ENCODE assay signal across 8 cellular contexts in the genomic region with DNA sequence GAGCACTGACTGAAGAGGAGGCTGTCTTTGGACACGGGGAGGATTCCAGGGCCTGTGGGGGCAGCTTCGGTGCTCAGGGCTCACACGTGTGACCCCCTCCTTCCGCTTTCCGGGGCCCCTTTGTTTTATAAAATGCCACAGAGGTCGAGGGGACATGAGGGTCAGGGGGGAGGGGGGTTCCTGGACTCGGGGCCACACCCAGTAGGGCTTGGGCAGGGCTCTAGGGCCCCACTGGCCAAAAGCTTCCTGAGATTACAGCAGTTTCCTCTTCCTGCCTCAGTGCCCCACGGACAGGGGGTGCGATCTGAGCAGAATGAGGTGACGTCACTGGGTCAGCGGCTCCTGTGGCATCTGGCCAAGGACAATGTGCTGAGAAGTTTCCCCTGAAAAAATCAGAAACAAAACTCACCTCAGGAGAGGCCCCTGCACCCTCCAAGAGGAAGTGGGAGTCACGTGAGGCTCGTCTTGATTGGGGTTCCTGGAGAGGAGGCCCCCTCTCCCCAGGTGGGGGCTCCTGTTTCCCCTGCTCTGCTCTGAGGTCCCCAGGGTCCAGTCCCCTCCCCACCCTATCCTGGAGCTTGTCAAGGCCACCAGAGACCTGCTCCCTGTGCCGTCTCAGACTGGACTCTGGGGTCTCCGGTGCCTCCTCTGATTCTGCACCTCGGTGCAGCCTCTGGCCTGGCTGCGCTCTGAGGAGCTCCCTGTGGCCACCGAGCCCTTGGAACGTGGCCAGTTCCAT. TPM values are rescaled to one million over a fixed set of nuclear protein-coding genes. Genes with fewer than 3 reads are reported as not detected.
DNase-seq lines count a peak whose midpoint lies in the region; ATAC-seq, FAIRE-seq and TF ChIP-seq lines count a peak whose summit lies in the region.

No MANE protein-coding gene starts in this region.

- H3K36me3 ChIP-seq in aorta (ENCODE audit: control insufficient read depth in 1 of 2, insufficient read depth in 2 of 2, low read length in 1 of 2) (no peaks in the 10 kb centered on the region), BE2C (no peaks in the 10 kb centered on the region)

- intact Hi-C loops in aorta (cut with DNase I), result no loop called here

- H3K27ac ChIP-seq in aorta (ENCODE audit: low read depth in 1 of 2, low read length in 2 of 2), result no peak overlapping the region

- peak; percentile 64 for DNase-seq in GM19239 (ENCODE audit: insufficient read length, low spot score)
- peak; percentile 59 for DNase-seq in activated CD4-positive, alpha-beta T cell treated with anti-CD3 and anti-CD28 coated beads, Interleukin-2, amount 10 ng/mL, durations not matched to agents 7 days and 5 days
- DNase-seq in nephron progenitor cell, result no peak
- DNase-seq in aorta, result peak; percentile 91 to 92
- no peak for DNase-seq in BE2C
- no peak for DNase-seq in ACHN

- H3K4me3 ChIP-seq in aorta (ENCODE audit: low read length in 2 of 2), result no peak overlapping the region
- no peak overlapping the region for H3K4me3 ChIP-seq in BE2C (ENCODE audit: low read depth, low read length)

- in situ Hi-C loops in ACHN (cut with HindIII; ENCODE audit: low pct_ligation_motif_present, low pct_unique_long_range_greater_than_20kb, low sequenced_read_pairs), result no loop called here

- peaks cover 79% of the 10 kb centered on the region for H3K4me1 Mint-ChIP-seq in activated CD4-positive, alpha-beta T cell treated with anti-CD3 and anti-CD28 coated beads, Interleukin-2, amount 10 ng/mL, durations not matched to agents 7 days and 5 days
- H3K4me1 Mint-ChIP-seq in nephron progenitor cell, result peaks cover 63% of the 10 kb centered on the region

- peak overlapping the region; percentile 96 for H3K27ac Mint-ChIP-seq in activated CD4-positive, alpha-beta T cell treated with anti-CD3 and anti-CD28 coated beads, Interleukin-2, amount 10 ng/mL, durations not matched to agents 7 days and 5 days
- peak overlapping the region; percentile 88 for H3K27ac Mint-ChIP-seq in nephron progenitor cell

- H3K4me1 ChIP-seq in aorta (ENCODE audit: control insufficient read depth in 1 of 2, insufficient read depth in 2 of 2, low read length in 2 of 2) (no peaks in the 10 kb centered on the region), BE2C (no peaks in the 10 kb centered on the region)

- H3K27me3 ChIP-seq in aorta (ENCODE audit: control insufficient read depth in 1 of 2, insufficient read depth in 2 of 2, low read length in 1 of 2), result no peaks in the 10 kb centered on the region
- H3K27me3 ChIP-seq in BE2C, result no peaks in the 10 kb centered on the region

- no peaks in the 10 kb centered on the region for H3K9me3 ChIP-seq in aorta (ENCODE audit: control insufficient read depth, low read length)
- H3K9me3 ChIP-seq in BE2C, result no peaks in the 10 kb centered on the region

- peak; percentile 99 for FAIRE-seq in GM19239 (lab: Jason Lieb, UNC)

- CTCF ChIA-PET in activated CD4-positive, alpha-beta T cell treated with anti-CD3 and anti-CD28 coated beads, Interleukin-2, amount 10 ng/mL, durations not matched to agents 7 days and 5 days (lab: Charles Lee), result interaction anchor here (1.2 to 2.2 kb wide), 6 partner anchors 10 to 28 kb away, joined by 3 to 8 read pairs (median 5); no protein-coding TSS in a partner anchor

- POLR2A ChIA-PET in activated CD4-positive, alpha-beta T cell treated with anti-CD3 and anti-CD28 coated beads, Interleukin-2, amount 10 ng/mL, durations not matched to agents 7 days and 5 days (lab: Charles Lee), result interaction anchor here (0.7 to 1.2 kb wide), 3 partner anchors 10 to 15 kb away, joined by 3 to 9 read pairs (median 4); no protein-coding TSS in a partner anchor

- H3K36me3 Mint-ChIP-seq in activated CD4-positive, alpha-beta T cell treated with anti-CD3 and anti-CD28 coated beads, Interleukin-2, amount 10 ng/mL, durations not matched to agents 7 days and 5 days (ENCODE audit: low read depth), result peaks cover 10% of the 10 kb centered on the region
- H3K36me3 Mint-ChIP-seq in nephron progenitor cell (ENCODE audit: low read depth), result peaks cover 4% of the 10 kb centered on the region

- ATAC-seq in HG03159 (IDR thresholded peaks at IDR 0.05; ENCODE audit: unreplicated experiment) (peak; percentile 75), esophagus mucosa (peak; percentile 73), aorta (ENCODE audit: low FRiP score) (peak; percentile 83)

- H3K27me3 Mint-ChIP-seq in activated CD4-positive, alpha-beta T cell treated with anti-CD3 and anti-CD28 coated beads, Interleukin-2, amount 10 ng/mL, durations not matched to agents 7 days and 5 days, result no peaks in the 10 kb centered on the region
- H3K27me3 Mint-ChIP-seq in nephron progenitor cell (ENCODE audit: low read depth, poor library complexity), result no peaks in the 10 kb centered on the region

- 37 to 40% methylated on average over 19 of the region's 19 CpGs for whole genome bisulfite sequencing in aorta, 2 donors

- H3K9me3 Mint-ChIP-seq in activated CD4-positive, alpha-beta T cell treated with anti-CD3 and anti-CD28 coated beads, Interleukin-2, amount 10 ng/mL, durations not matched to agents 7 days and 5 days, result no peaks in the 10 kb centered on the region
- H3K9me3 Mint-ChIP-seq in nephron progenitor cell, result peaks cover 23% of the 10 kb centered on the region

- peak overlapping the region; percentile 58 for H3K4me3 Mint-ChIP-seq in activated CD4-positive, alpha-beta T cell treated with anti-CD3 and anti-CD28 coated beads, Interleukin-2, amount 10 ng/mL, durations not matched to agents 7 days and 5 days
- no peak overlapping the region for H3K4me3 Mint-ChIP-seq in nephron progenitor cell

- TF ChIP-seq CTCF in nephron progenitor cell (IDR thresholded peaks at IDR 0.05), result no peak
- TF ChIP-seq CTCF in BE2C (IDR thresholded peaks at IDR 0.05; ENCODE audit: low read depth, low read length), result no peak

RNA-seq across cellular contexts. Expression of a gene that starts 6.4 kb away (rescaled TPM):
- 100 to 1,000 TPM; 213 to 271 TPM for total RNA-seq in activated CD4-positive, alpha-beta T cell treated with anti-CD3 and anti-CD28 coated beads, Interleukin-2, amount 10 ng/mL, durations not matched to agents 7 days and 5 days
- total RNA-seq in esophagus mucosa (180 TPM), aorta (1,000 to 10,000 TPM; 1,112 to 1,381 TPM)
- 1,000 to 10,000 TPM in 1 of 2 donors, 100 to 1,000 TPM in 1; 856 to 2,374 TPM for polyA plus RNA-seq in aorta
- 2.7 TPM for polyA plus RNA-seq in BE2C (2012; ENCODE audit: insufficient read depth, insufficient read length, low read depth)

RNA-seq across cellular contexts. Expression of a gene that starts 13.2 kb away (rescaled TPM):
- 1,000 to 10,000 TPM; 1,306 to 1,465 TPM for total RNA-seq in activated CD4-positive, alpha-beta T cell treated with anti-CD3 and anti-CD28 coated beads, Interleukin-2, amount 10 ng/mL, durations not matched to agents 7 days and 5 days
- 59.8 TPM for total RNA-seq in esophagus mucosa
- total RNA-seq in aorta, result 100 to 1,000 TPM; 278 to 311 TPM
- 10 to 100 TPM; 46.7 to 88.3 TPM for polyA plus RNA-seq in aorta
- not detected for polyA plus RNA-seq in BE2C (2012; ENCODE audit: insufficient read depth, insufficient read length, low read depth)

RNA-seq across cellular contexts. Expression of a gene that starts 19.4 kb away (rescaled TPM):
- 1,000 to 10,000 TPM; 1,561 to 1,733 TPM for total RNA-seq in activated CD4-positive, alpha-beta T cell treated with anti-CD3 and anti-CD28 coated beads, Interleukin-2, amount 10 ng/mL, durations not matched to agents 7 days and 5 days
- total RNA-seq in esophagus mucosa, result 94.0 TPM
- total RNA-seq in aorta, result 100 to 1,000 TPM; 695 to 841 TPM
- polyA plus RNA-seq in aorta, result 1,000 to 10,000 TPM in 1 of 2 donors, 100 to 1,000 TPM in 1; 424 to 1,109 TPM
- polyA plus RNA-seq in BE2C (2012; ENCODE audit: insufficient read depth, insufficient read length, low read depth), result 5.4 TPM

RNA-seq across cellular contexts. Expression of a gene that starts 27.7 kb away (rescaled TPM):
- not detected for total RNA-seq in activated CD4-positive, alpha-beta T cell treated with anti-CD3 and anti-CD28 coated beads, Interleukin-2, amount 10 ng/mL, durations not matched to agents 7 days and 5 days
- total RNA-seq in esophagus mucosa, result not detected
- not detected for total RNA-seq in aorta
- not detected for polyA plus RNA-seq in aorta
- not detected for polyA plus RNA-seq in BE2C (2012; ENCODE audit: insufficient read depth, insufficient read length, low read depth)

RNA-seq across cellular contexts. Expression of a gene that starts 38.1 kb away (rescaled TPM):
- total RNA-seq in activated CD4-positive, alpha-beta T cell treated with anti-CD3 and anti-CD28 coated beads, Interleukin-2, amount 10 ng/mL, durations not matched to agents 7 days and 5 days, result 100 to 1,000 TPM; 325 to 377 TPM
- total RNA-seq in esophagus mucosa, result 2.4 TPM
- total RNA-seq in aorta, result 10 to 100 TPM; 42.1 to 61.6 TPM
- polyA plus RNA-seq in aorta, result 100 to 1,000 TPM in 1 of 2 donors, 10 to 100 TPM in 1; 23.9 to 197 TPM
- polyA plus RNA-seq in BE2C (2012; ENCODE audit: insufficient read depth, insufficient read length, low read depth), result 0.51 TPM

Comparison
In these comparisons a context has a peak if more than half of its experiments do, and no peak if none do; other contexts are left out.
1. DNase-seq: peak in GM19239 (single experiment), activated CD4-positive, alpha-beta T cell treated with anti-CD3 and anti-CD28 coated beads, Interleukin-2, amount 10 ng/mL, durations not matched to agents 7 days and 5 days (single experiment) and aorta (2 of 2); none in nephron progenitor cell (single experiment), BE2C (single experiment) and ACHN (single experiment).
2. RNA of a gene that starts 13.2 kb away (total RNA-seq): 1,306 to 1,465 TPM in activated CD4-positive, alpha-beta T cell treated with anti-CD3 and anti-CD28 coated beads, Interleukin-2, amount 10 ng/mL, durations not matched to agents 7 days and 5 days; 278 to 311 TPM in aorta and 59.8 TPM in esophagus mucosa (single experiment); every median in the first group is over 4 times any median in the second.
3. Peak in every context shown above with its lines, with median percentiles within 50 percentile points of each other: ATAC-seq.